Comparison of ENCODE assay signal across 6 cellular contexts in genomic region chr12:57129311-57130288, GRCh38. TPM values are rescaled to one million over a fixed set of nuclear protein-coding genes. Genes with fewer than 3 reads are reported as not detected.
DNase-seq lines count a peak whose midpoint lies in the region; ATAC-seq and TF ChIP-seq lines count a peak whose summit lies in the region.

No MANE protein-coding gene starts in this region.

- H3K27ac Mint-ChIP-seq in activated naive CD8-positive, alpha-beta T cell: no peak overlapping the region
- H3K27ac Mint-ChIP-seq in activated naive CD8-positive, alpha-beta T cell treated with anti-CD3 and anti-CD28 coated beads for 36 hours: no peak overlapping the region

- peaks cover 28% of the 10 kb centered on the region for H3K4me1 ChIP-seq in upper lobe of right lung

- no peaks in the 10 kb centered on the region for H3K9me3 Mint-ChIP-seq in activated naive CD8-positive, alpha-beta T cell (ENCODE audit: low read depth)
- no peaks in the 10 kb centered on the region for H3K9me3 Mint-ChIP-seq in activated naive CD8-positive, alpha-beta T cell treated with anti-CD3 and anti-CD28 coated beads for 36 hours

- peak overlapping the region; percentile 68 for H3K4me3 Mint-ChIP-seq in activated naive CD8-positive, alpha-beta T cell
- H3K4me3 Mint-ChIP-seq in activated naive CD8-positive, alpha-beta T cell treated with anti-CD3 and anti-CD28 coated beads for 36 hours: no peak overlapping the region

- H3K36me3 ChIP-seq in upper lobe of right lung: no peaks in the 10 kb centered on the region

- DNase-seq in activated naive CD8-positive, alpha-beta T cell treated with anti-CD3 and anti-CD28 coated beads for 36 hours: no peak
- DNase-seq in upper lobe of right lung (no peak), GOT3 (lab: John Stamatoyannopoulos, UW) (no peak), SKM-1 (lab: John Stamatoyannopoulos, UW; ENCODE audit: unreplicated experiment) (no peak)

- H3K27ac ChIP-seq in upper lobe of right lung: peak overlapping the region; percentile 92

- TF ChIP-seq CTCF in upper lobe of right lung (IDR thresholded peaks at IDR 0.05): no peak

- H3K4me1 Mint-ChIP-seq in activated naive CD8-positive, alpha-beta T cell (ENCODE audit: low read depth): peaks cover 12% of the 10 kb centered on the region
- H3K4me1 Mint-ChIP-seq in activated naive CD8-positive, alpha-beta T cell treated with anti-CD3 and anti-CD28 coated beads for 36 hours: peaks cover 14% of the 10 kb centered on the region

- no peaks in the 10 kb centered on the region for H3K36me3 Mint-ChIP-seq in activated naive CD8-positive, alpha-beta T cell
- no peaks in the 10 kb centered on the region for H3K36me3 Mint-ChIP-seq in activated naive CD8-positive, alpha-beta T cell treated with anti-CD3 and anti-CD28 coated beads for 36 hours

- no peaks in the 10 kb centered on the region for H3K27me3 ChIP-seq in upper lobe of right lung

- H3K27me3 Mint-ChIP-seq in activated naive CD8-positive, alpha-beta T cell: no peaks in the 10 kb centered on the region
- peaks cover 4% of the 10 kb centered on the region for H3K27me3 Mint-ChIP-seq in activated naive CD8-positive, alpha-beta T cell treated with anti-CD3 and anti-CD28 coated beads for 36 hours

- intact Hi-C loops in upper lobe of right lung (cut with DNase I): loop anchor here (5.0 kb wide), 1 partner anchor 48 kb away; no protein-coding TSS in a partner anchor

- H3K4me3 ChIP-seq in iPS-11a (ENCODE audit: low read depth, low read length): peak overlapping the region; percentile 83
- H3K4me3 ChIP-seq in upper lobe of right lung: peak overlapping the region; percentile 83

- no peaks in the 10 kb centered on the region for H3K9me3 ChIP-seq in upper lobe of right lung

- ATAC-seq in upper lobe of right lung: peak; percentile 18

RNA-seq across cellular contexts. Expression of gene LRP1, which starts 1.3 kb away (rescaled TPM):
- total RNA-seq in activated naive CD8-positive, alpha-beta T cell treated with anti-CD3 and anti-CD28 coated beads for 36 hours: 1 to 10 TPM; 1.3 to 2.0 TPM
- total RNA-seq in upper lobe of right lung: 261 TPM

RNA-seq across cellular contexts. Expression of gene LRP1-AS, which starts 17.8 kb away (rescaled TPM):
- total RNA-seq in activated naive CD8-positive, alpha-beta T cell treated with anti-CD3 and anti-CD28 coated beads for 36 hours: not detected
- not detected for total RNA-seq in upper lobe of right lung

RNA-seq across cellular contexts. Expression of gene STAT6, which starts 18.4 kb away (rescaled TPM):
- total RNA-seq in activated naive CD8-positive, alpha-beta T cell treated with anti-CD3 and anti-CD28 coated beads for 36 hours: 100 to 1,000 TPM; 256 to 259 TPM
- 230 TPM for total RNA-seq in upper lobe of right lung

RNA-seq across cellular contexts. Expression of gene NAB2, which starts 40.7 kb away (rescaled TPM):
- total RNA-seq in activated naive CD8-positive, alpha-beta T cell treated with anti-CD3 and anti-CD28 coated beads for 36 hours: 10 to 100 TPM; 47.2 to 48.0 TPM
- total RNA-seq in upper lobe of right lung: 37.3 TPM

RNA-seq across cellular contexts. Expression of gene NEMP1, which starts 51.0 kb away (rescaled TPM):
- 10 to 100 TPM; 50.5 to 51.2 TPM for total RNA-seq in activated naive CD8-positive, alpha-beta T cell treated with anti-CD3 and anti-CD28 coated beads for 36 hours
- total RNA-seq in upper lobe of right lung: 14.1 TPM

Comparison
In these comparisons a context has a peak if more than half of its experiments do, and no peak if none do; other contexts are left out.
1. RNA of gene LRP1, which starts 1.3 kb away (total RNA-seq): 261 TPM in upper lobe of right lung (single experiment); 1.3 to 2.0 TPM in activated naive CD8-positive, alpha-beta T cell treated with anti-CD3 and anti-CD28 coated beads for 36 hours; every median in the first group is over 10 times any median in the second.